Comparison of ENCODE assay signal across 24 cellular contexts in the genomic region with DNA sequence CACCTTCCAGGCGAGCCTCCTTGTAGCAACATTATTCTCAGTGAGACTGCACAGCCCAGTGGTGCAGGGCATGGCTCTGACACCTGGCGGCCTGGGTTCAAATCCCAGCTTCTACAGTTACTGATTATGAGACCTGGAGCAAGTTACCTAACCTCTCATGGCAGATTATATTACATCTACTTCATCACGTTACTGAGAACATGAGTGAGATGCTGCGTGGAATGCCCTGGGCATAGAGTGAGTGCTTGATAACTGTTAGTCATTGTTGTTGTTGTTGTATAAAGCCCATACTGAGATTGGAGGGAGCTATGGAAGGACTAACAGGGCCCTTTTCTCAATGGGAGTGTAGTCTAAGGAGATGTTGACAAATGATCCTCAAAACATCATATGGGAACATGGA.
"Had no signal": no experiment of that assay in that cellular context is flagged by ENCODE, and none has a peak within 500 bp of the region (broad histone marks: within the 10 kb centered on the region; RNA-seq: fewer than 3 reads in every experiment).

No MANE protein-coding gene starts in this region.

- H3K9me3 Mint-ChIP-seq: mesothelial cell of epicardium, naive B cell, natural killer cell had no signal

- H3K9me3 ChIP-seq: esophagus muscularis mucosa, heart right ventricle, left lung, lower lobe of right lung, mucosa of descending colon had no signal

- FAIRE-seq: colon, frontal cortex, islet of Langerhans, keratinocyte had no signal

- H3K36me3 Mint-ChIP-seq: mesothelial cell of epicardium, naive B cell, natural killer cell had no signal

- H3K4me3 Mint-ChIP-seq: mesothelial cell of epicardium, natural killer cell had no signal

- H3K4me3 ChIP-seq: coronary artery, dorsolateral prefrontal cortex, esophagus muscularis mucosa, heart right ventricle, left lung, lower lobe of right lung, mucosa of descending colon had no signal

- H3K27me3 ChIP-seq: dorsolateral prefrontal cortex, esophagus muscularis mucosa, foreskin keratinocyte, heart right ventricle, left lung had no signal

- H3K36me3 ChIP-seq: heart right ventricle, left lung, lower lobe of right lung had no signal

- DNase-seq: dermis blood vessel endothelial cell; dorsolateral prefrontal cortex; effector CD4-positive, alpha-beta T cell; effector memory CD4-positive, alpha-beta T cell; foreskin keratinocyte; glutamatergic neuron; head of caudate nucleus; heart right ventricle; hippocampal formation; left cardiac atrium; left lung; left ventricle myocardium superior; lower lobe of right lung; mesenchymal stem cell; mucosa of descending colon; naive B cell; natural killer cell had no signal

- H3K27ac Mint-ChIP-seq: mesothelial cell of epicardium, naive B cell, natural killer cell had no signal

- H3K27me3 Mint-ChIP-seq: naive B cell had no signal

- H3K27ac ChIP-seq: coronary artery, dorsolateral prefrontal cortex, esophagus muscularis mucosa, foreskin keratinocyte, heart right ventricle, left lung, lower lobe of right lung had no signal

- H3K4me1 Mint-ChIP-seq: natural killer cell had no signal

- ATAC-seq: foreskin keratinocyte, heart right ventricle, left cardiac atrium, left lung, left ventricle myocardium superior, lower lobe of right lung, mucosa of descending colon, natural killer cell had no signal
